ENCODE assay signal across 2 cellular contexts in genomic region chr12:85224339-85224738, GRCh38. TPM values are rescaled to one million over a fixed set of nuclear protein-coding genes. Genes with fewer than 3 reads are reported as not detected.
"Had no signal": no experiment of that assay in that cellular context is flagged by ENCODE, and none has a peak within 500 bp of the region (broad histone marks: within the 10 kb centered on the region; RNA-seq: fewer than 3 reads in every experiment).

No MANE protein-coding gene starts in this region.

RNA-seq across cellular contexts. Expression of gene ALX1, which starts 55.7 kb away (rescaled TPM):
- total RNA-seq: GM23248, HFFc6 had no signal
- polyA plus RNA-seq: GM23248 had no signal
